In the genomic region with DNA sequence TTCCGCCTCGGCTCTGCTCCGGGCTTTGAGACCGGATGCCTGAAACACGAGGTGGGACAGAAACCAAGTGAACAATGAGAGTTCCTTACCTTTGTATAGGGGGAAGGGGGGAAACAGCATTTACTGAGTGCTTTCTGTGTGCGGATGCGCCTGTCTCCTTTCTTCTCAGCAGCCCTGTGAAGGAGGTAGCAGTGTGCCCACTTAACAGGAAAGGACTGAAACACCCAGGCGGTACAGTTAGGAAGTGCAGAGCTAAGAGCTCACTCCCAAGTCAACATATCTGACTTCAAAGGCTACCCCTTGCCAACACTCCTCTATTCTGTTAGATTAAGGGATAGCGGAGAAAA, we compare ENCODE assay signal across 8 cellular contexts. TPM values are rescaled to one million over a fixed set of nuclear protein-coding genes. Genes with fewer than 3 reads are reported as not detected.
DNase-seq lines count a peak whose midpoint lies in the region; ATAC-seq and TF ChIP-seq lines count a peak whose summit lies in the region.

No MANE protein-coding gene starts in this region.

- TF ChIP-seq POLR2A in transverse colon (IDR thresholded peaks at IDR 0.05) = no peak

- H3K36me3 Mint-ChIP-seq in IgD-negative memory B cell = no peaks in the 10 kb centered on the region

- H3K9me3 ChIP-seq in ectodermal cell (ENCODE audit: control insufficient read depth, low read length) (no peaks in the 10 kb centered on the region), transverse colon (no peaks in the 10 kb centered on the region)

- H3K4me1 ChIP-seq in ectodermal cell (ENCODE audit: control insufficient read depth, insufficient read depth, low read length) (no peaks in the 10 kb centered on the region), transverse colon (peaks cover 0 to 3% (median 0%) of the 10 kb centered on the region in 4 donors)

- H3K27me3 ChIP-seq in ectodermal cell (ENCODE audit: control insufficient read depth, insufficient read depth, low read length, poor library complexity, severe bottlenecking) (no peaks in the 10 kb centered on the region), transverse colon (no peaks in the 10 kb centered on the region)

- 0 to 3% methylated on average over 8 to 9 of the region's 9 CpGs for WGBS in ectodermal cell, 2 experiments
- 39% methylated on average over 9 of the region's 9 CpGs; no CpG with 5 or more reads in 1 of the 2 donors for WGBS in transverse colon (ENCODE audit: low coverage in 1 of 2), 2 donors

- peaks cover 6 to 11% (median 10%) of the 10 kb centered on the region in 3 donors for H3K4me1 Mint-ChIP-seq in IgD-negative memory B cell

- H3K27me3 Mint-ChIP-seq in IgD-negative memory B cell = peaks cover 1% of the 10 kb centered on the region

- TF ChIP-seq CTCF in transverse colon (IDR thresholded peaks at IDR 0.05) = peak; percentile 25 to 54 (median 34)

- H3K4me3 ChIP-seq in ectodermal cell (ENCODE audit: insufficient read depth, low read depth, low read length) = peak overlapping the region; percentile 54
- H3K4me3 ChIP-seq in transverse colon = peak overlapping the region; percentile 31 to 64 (median 52)

- peak; percentile 57 for DNase-seq in NCI-H1436 (lab: John Stamatoyannopoulos, UW)
- DNase-seq in NCI-H1436 treated with DMSO at 0.1 percent for 48 hours (lab: John Stamatoyannopoulos, UW) = no peak
- peak; percentile 85 for DNase-seq in SKM-1 treated with dmso at 0.1 percent for 144 hours (lab: John Stamatoyannopoulos, UW; ENCODE audit: unreplicated experiment)
- peak; percentile 24 to 49 for DNase-seq in lung microvascular endothelial cell (ENCODE audit: low read depth in 2 of 2)
- peak; percentile 17 for DNase-seq in transverse colon

- intact Hi-C loops in transverse colon (cut with DNase I; ENCODE audit: low total_unique reads) = no loop called here

- in situ Hi-C loops in transverse colon (cut with MboI; ENCODE audit: low pct_ligation_motif_present in 1 of 4, low pct_unique_long_range_greater_than_20kb in 1 of 4, low sequenced_read_pairs in 3 of 4) = no loop called here

- no peaks in the 10 kb centered on the region for H3K9me3 Mint-ChIP-seq in IgD-negative memory B cell

- no peak for TF ChIP-seq EP300 in transverse colon (IDR thresholded peaks at IDR 0.05; ENCODE audit: low read depth)

- peak overlapping the region; percentile 57 to 91 (median 87) for H3K27ac Mint-ChIP-seq in IgD-negative memory B cell

- peak overlapping the region; percentile 87 to 97 (median 91) for H3K4me3 Mint-ChIP-seq in IgD-negative memory B cell

- H3K36me3 ChIP-seq in ectodermal cell (ENCODE audit: control insufficient read depth, insufficient read depth, low read length) (no peaks in the 10 kb centered on the region), transverse colon (no peaks in the 10 kb centered on the region)

- H3K27ac ChIP-seq in ectodermal cell (ENCODE audit: insufficient read depth, low read depth, low read length, poor library complexity, severe bottlenecking) (peak overlapping the region; percentile 67), transverse colon (peak overlapping the region; percentile 77 to 87 (median 84))

- ATAC-seq in GM21737 (IDR thresholded peaks at IDR 0.05; ENCODE audit: unreplicated experiment) = peak; percentile 33

RNA-seq across cellular contexts. Expression of a gene that starts 43.1 kb away (rescaled TPM):
- 13.8 TPM for polyA plus RNA-seq in IgD-negative memory B cell
- 37.0 TPM for polyA plus RNA-seq in ectodermal cell (2013, experiment 1 of 4)
- 36.1 TPM for polyA plus RNA-seq in ectodermal cell (2013, experiment 2 of 4)
- 45.3 TPM for polyA plus RNA-seq in ectodermal cell (2013, experiment 3 of 4)
- 46.3 TPM for polyA plus RNA-seq in ectodermal cell (2013, experiment 4 of 4)
- total RNA-seq in lung microvascular endothelial cell (3.1 and 3.6 TPM in 2 replicates), transverse colon (1 to 10 TPM in 1 of 4 donors, under 1 TPM in 1, not detected in 2; 0.82 to 2.9 TPM)
